10 cellular contexts compared by ENCODE assay signal in the genomic region with DNA sequence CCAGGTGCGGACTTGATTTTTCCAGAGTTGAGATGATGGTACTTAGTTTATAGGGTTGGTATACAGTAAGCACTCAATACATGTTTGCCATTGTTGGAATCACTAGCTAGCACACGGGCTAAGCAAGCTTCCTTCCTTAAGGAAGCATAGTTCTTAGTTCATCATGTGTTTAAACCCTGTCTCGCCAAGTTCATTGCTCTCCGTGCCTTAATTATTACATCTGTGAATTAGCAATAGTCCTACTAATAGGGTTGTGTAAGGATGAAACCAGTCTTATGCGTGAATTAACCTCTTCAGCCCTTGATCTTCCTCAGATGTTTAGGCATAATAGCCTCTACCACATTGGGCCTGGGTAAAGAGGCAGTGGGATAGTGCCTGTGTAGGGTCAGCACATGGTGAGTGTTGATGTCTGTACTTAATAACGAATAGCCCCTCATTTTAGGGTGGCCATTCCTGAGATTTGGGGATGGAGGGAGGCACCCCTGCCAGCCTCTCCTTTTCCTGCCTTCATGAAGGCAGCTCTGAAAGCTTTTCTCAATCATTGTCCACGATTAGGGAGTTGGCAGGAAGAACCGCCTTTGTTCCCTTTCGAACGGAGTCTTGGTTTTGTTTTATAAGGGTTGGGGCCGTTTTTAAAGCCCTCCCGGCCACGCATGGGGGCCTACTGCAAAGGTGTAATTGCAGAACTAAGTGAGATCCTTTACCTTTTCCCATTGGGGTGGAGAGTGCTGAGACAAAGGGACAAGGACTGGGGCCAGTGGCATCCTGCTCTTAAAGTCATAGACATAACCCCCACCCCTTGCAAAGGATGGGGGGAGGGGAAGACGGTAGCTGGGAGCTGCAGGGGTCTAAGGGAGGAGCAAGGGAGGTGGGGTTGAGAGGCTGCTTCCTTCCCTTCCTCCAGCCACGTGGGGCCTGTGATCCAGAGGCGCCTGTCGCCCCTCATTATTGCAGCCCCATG. TPM values are rescaled to one million over a fixed set of nuclear protein-coding genes. Genes with fewer than 3 reads are reported as not detected.
DNase-seq lines count a peak whose midpoint lies in the region; ATAC-seq and TF ChIP-seq lines count a peak whose summit lies in the region.
"Had no signal": no experiment of that assay in that cellular context is flagged by ENCODE, and none has a peak within 500 bp of the region (broad histone marks: within the 10 kb centered on the region; RNA-seq: fewer than 3 reads in every experiment).

No MANE protein-coding gene starts in this region.

- CTCF ChIA-PET in activated CD8-positive, alpha-beta memory T cell treated with anti-CD3 and anti-CD28 coated beads, Interleukin-2, amount 10 ng/mL, durations not matched to agents 7 days and 5 days (lab: Charles Lee): interaction anchor here (1.9 to 3.8 kb wide), 5 partner anchors 14 to 91 kb away, joined by 6 to 37 read pairs (median 11); a partner anchor contains a TSS

- no peak for TF ChIP-seq POLR2A in body of pancreas (IDR thresholded peaks at IDR 0.05)

- no peak overlapping the region for H3K23ac ChIP-seq in trophoblast cell (ENCODE audit: low read length)

- H3K9ac ChIP-seq in Loucy (ENCODE audit: low read depth, low read length, poor library complexity, severe bottlenecking): peak overlapping the region; percentile 95
- H3K9ac ChIP-seq in fibroblast of lung (ENCODE audit: insufficient read depth, low read length): no peak overlapping the region
- H3K9ac ChIP-seq in trophoblast cell (ENCODE audit: low read length): no peak overlapping the region

- H3K9me3 Mint-ChIP-seq in activated T-cell treated with anti-CD3 and anti-CD28 coated beads, Interleukin-2, amount 50 U/mL, for 4 hours: no peaks in the 10 kb centered on the region
- no peaks in the 10 kb centered on the region for H3K9me3 Mint-ChIP-seq in activated CD8-positive, alpha-beta memory T cell treated with anti-CD3 and anti-CD28 coated beads, Interleukin-2, amount 10 ng/mL, durations not matched to agents 7 days and 5 days (ENCODE audit: low read depth)

- H3K27ac ChIP-seq in fibroblast of lung (ENCODE audit: insufficient read depth, low read length): no peak overlapping the region
- H3K27ac ChIP-seq in trophoblast cell (ENCODE audit: low read depth, low read length): no peak overlapping the region
- H3K27ac ChIP-seq in body of pancreas: peak overlapping the region in 2 of 4 donors; percentile 45 to 66
- H3K27ac ChIP-seq: prostate gland had no signal

- whole genome bisulfite sequencing in trophoblast cell (ENCODE audit: extremely low coverage, insufficient coverage, insufficient read length): no CpG with 5 or more reads among the region's 17 CpGs
- WGBS in body of pancreas, 2 donors: 57 to 61% methylated on average over 16 to 17 of the region's 17 CpGs

- no peak overlapping the region for H4K91ac ChIP-seq in trophoblast cell (ENCODE audit: low read depth, low read length)

- no peak for TF ChIP-seq CTCF in Loucy (conservative IDR thresholded peaks at IDR 0.05; ENCODE audit: low read length)
- no peak for TF ChIP-seq CTCF in fibroblast of lung (conservative IDR thresholded peaks at IDR 0.05 in 1 of 2, IDR thresholded peaks at IDR 0.05 in 1 of 2; ENCODE audit: low read depth in 1 of 2, low read length in 2 of 2)
- no peak for TF ChIP-seq CTCF in body of pancreas (IDR thresholded peaks at IDR 0.05)

- H4K12ac ChIP-seq in trophoblast cell (ENCODE audit: low read depth, low read length): no peak overlapping the region

- H3K36me3 ChIP-seq in Loucy (ENCODE audit: insufficient read depth, low read length): peaks cover 7% of the 10 kb centered on the region; the same call in 1 of the 2 replicates
- no peaks in the 10 kb centered on the region for H3K36me3 ChIP-seq in fibroblast of lung (ENCODE audit: control insufficient read depth, insufficient read depth, low read length)
- H3K36me3 ChIP-seq in trophoblast cell (ENCODE audit: control insufficient read depth in 1 of 2, insufficient read depth in 2 of 2, low read length in 2 of 2): peaks cover 2 to 3% of the 10 kb centered on the region in 2 experiments
- H3K36me3 ChIP-seq in body of pancreas (replicated peaks in 1 of 2; ENCODE audit: insufficient read depth in 1 of 2, low read depth in 2 of 2): no peaks in the 10 kb centered on the region
- H3K36me3 ChIP-seq: prostate gland had no signal

- peak overlapping the region; percentile 11 for H4K8ac ChIP-seq in trophoblast cell (ENCODE audit: low read depth, low read length)

- no peak overlapping the region for H2AK5ac ChIP-seq in trophoblast cell (ENCODE audit: low read length)

- peak overlapping the region; percentile 26 for H3K18ac ChIP-seq in trophoblast cell (ENCODE audit: low read length)

- H2BK5ac ChIP-seq in trophoblast cell (ENCODE audit: low read depth, low read length, poor library complexity): no peak overlapping the region

- ATAC-seq in activated T-cell treated with anti-CD3 and anti-CD28 coated beads, Interleukin-2, amount 50 U/mL, for 4 hours: no peak
- ATAC-seq in GM19035 (IDR thresholded peaks at IDR 0.05; ENCODE audit: unreplicated experiment) (no peak), body of pancreas (no peak)
- ATAC-seq in activated CD8-positive, alpha-beta memory T cell treated with anti-CD3 and anti-CD28 coated beads, Interleukin-2, amount 10 ng/mL, durations not matched to agents 7 days and 5 days: no peak

- peaks cover 12% of the 10 kb centered on the region for H3K4me1 Mint-ChIP-seq in activated T-cell treated with anti-CD3 and anti-CD28 coated beads, Interleukin-2, amount 50 U/mL, for 4 hours (ENCODE audit: low read depth)
- peaks cover 14% of the 10 kb centered on the region for H3K4me1 Mint-ChIP-seq in activated CD8-positive, alpha-beta memory T cell treated with anti-CD3 and anti-CD28 coated beads, Interleukin-2, amount 10 ng/mL, durations not matched to agents 7 days and 5 days

- peaks cover 4% of the 10 kb centered on the region; the same call in 1 of the 2 replicates for H3F3A ChIP-seq in Loucy (ENCODE audit: low read depth)

- intact Hi-C loops in body of pancreas (cut with DNase I): no loop called here

- peaks cover 43% of the 10 kb centered on the region for H4K20me1 ChIP-seq in Loucy (ENCODE audit: insufficient read depth, low read length, poor library complexity, severe bottlenecking)
- no peaks in the 10 kb centered on the region for H4K20me1 ChIP-seq in fibroblast of lung (ENCODE audit: control insufficient read depth, extremely low read depth, insufficient read depth, low read length)

- H2BK120ac ChIP-seq in trophoblast cell (ENCODE audit: insufficient read depth, low read length, poor library complexity): no peak overlapping the region

- peak overlapping the region; percentile 22 for H3K14ac ChIP-seq in trophoblast cell (ENCODE audit: low read length)

- H3K4ac ChIP-seq in trophoblast cell (ENCODE audit: low read depth, low read length): peak overlapping the region; percentile 64

- H3K9me2 ChIP-seq in Loucy (replicated peaks; ENCODE audit: low read depth, low read length): no peaks in the 10 kb centered on the region

- no peaks in the 10 kb centered on the region for H3K36me3 Mint-ChIP-seq in activated T-cell treated with anti-CD3 and anti-CD28 coated beads, Interleukin-2, amount 50 U/mL, for 4 hours (ENCODE audit: insufficient read depth)
- no peaks in the 10 kb centered on the region for H3K36me3 Mint-ChIP-seq in activated CD8-positive, alpha-beta memory T cell treated with anti-CD3 and anti-CD28 coated beads, Interleukin-2, amount 10 ng/mL, durations not matched to agents 7 days and 5 days

- no peak overlapping the region for H3K27ac Mint-ChIP-seq in activated CD8-positive, alpha-beta memory T cell treated with anti-CD3 and anti-CD28 coated beads, Interleukin-2, amount 10 ng/mL, durations not matched to agents 7 days and 5 days

- peaks cover 69% of the 10 kb centered on the region for H3K79me2 ChIP-seq in Loucy (ENCODE audit: insufficient read depth, low read length)
- H3K79me2 ChIP-seq in fibroblast of lung (ENCODE audit: control insufficient read depth, insufficient read depth, low read length): peaks cover 3% of the 10 kb centered on the region
- H3K79me2 ChIP-seq in trophoblast cell (ENCODE audit: control insufficient read depth, insufficient read depth, low read length, poor library complexity): peaks cover 38% of the 10 kb centered on the region

- H3K4me3 ChIP-seq in Loucy (ENCODE audit: low read length, poor library complexity, severe bottlenecking): peak overlapping the region; percentile 84
- H3K4me3 ChIP-seq in fibroblast of lung (replicated peaks in 1 of 4; ENCODE audit: control extremely low read depth in 1 of 4, insufficient read depth in 1 of 4, low read depth in 3 of 4, low read length in 4 of 4): peak overlapping the region in 1 of 4 experiments; percentile 88
- peak overlapping the region; percentile 82 for H3K4me3 ChIP-seq in trophoblast cell (ENCODE audit: low read depth, low read length)
- H3K4me3 ChIP-seq in body of pancreas: no peak overlapping the region

- no peak overlapping the region for H2BK12ac ChIP-seq in trophoblast cell (ENCODE audit: low read length)

- H3K79me1 ChIP-seq in trophoblast cell (ENCODE audit: low read length): peaks cover 20% of the 10 kb centered on the region

- no peak overlapping the region for H2AFZ ChIP-seq in Loucy (ENCODE audit: low read length)
- H2AFZ ChIP-seq in fibroblast of lung (ENCODE audit: low read length): no peak overlapping the region
- H2AFZ ChIP-seq in trophoblast cell (ENCODE audit: insufficient read depth, low read length, poor library complexity): no peak overlapping the region

- H3K4me1 ChIP-seq in Loucy (ENCODE audit: insufficient read depth, low read length, poor library complexity, severe bottlenecking): peaks cover 41% of the 10 kb centered on the region
- H3K4me1 ChIP-seq in fibroblast of lung (ENCODE audit: control insufficient read depth, extremely low read depth, insufficient read depth, low read length): peaks cover 4% of the 10 kb centered on the region
- peaks cover 9 to 21% of the 10 kb centered on the region in 2 experiments for H3K4me1 ChIP-seq in trophoblast cell (ENCODE audit: control insufficient read depth in 1 of 2, insufficient read depth in 2 of 2, low read length in 2 of 2)
- H3K4me1 ChIP-seq in body of pancreas: peaks cover 45% of the 10 kb centered on the region

- H3K27me3 ChIP-seq in Loucy (ENCODE audit: insufficient read depth, low read length, poor library complexity, severe bottlenecking): no peaks in the 10 kb centered on the region
- H3K27me3 ChIP-seq in fibroblast of lung (ENCODE audit: control insufficient read depth, insufficient read depth, low read length): no peaks in the 10 kb centered on the region
- no peaks in the 10 kb centered on the region for H3K27me3 ChIP-seq in trophoblast cell (ENCODE audit: insufficient read depth, low read length)
- no peaks in the 10 kb centered on the region for H3K27me3 ChIP-seq in body of pancreas

- no peak for DNase-seq in activated T-cell treated with anti-CD3 and anti-CD28 coated beads, Interleukin-2, amount 50 U/mL, for 4 hours
- DNase-seq in activated T-cell treated with anti-CD3 and anti-CD28 coated beads, Interleukin-2, amount 50 U/mL, for 1 hour: no peak
- DNase-seq in fibroblast of lung (ENCODE audit: low read depth in 2 of 2) (no peak), trophoblast cell (no peak), body of pancreas (no peak)
- DNase-seq in activated CD8-positive, alpha-beta memory T cell treated with anti-CD3 and anti-CD28 coated beads, Interleukin-2, amount 10 ng/mL, durations not matched to agents 7 days and 5 days: no peak
- DNase-seq: MV-4-11 had no signal

- H3K4me3 Mint-ChIP-seq in activated T-cell treated with anti-CD3 and anti-CD28 coated beads, Interleukin-2, amount 50 U/mL, for 4 hours: peak overlapping the region; percentile 63
- no peak overlapping the region for H3K4me3 Mint-ChIP-seq in activated CD8-positive, alpha-beta memory T cell treated with anti-CD3 and anti-CD28 coated beads, Interleukin-2, amount 10 ng/mL, durations not matched to agents 7 days and 5 days

- no peaks in the 10 kb centered on the region for H3K9me3 ChIP-seq in Loucy (ENCODE audit: insufficient read depth, low read depth, low read length)
- H3K9me3 ChIP-seq in fibroblast of lung (ENCODE audit: control insufficient read depth, insufficient read depth, low read depth, low read length): no peaks in the 10 kb centered on the region
- no peaks in the 10 kb centered on the region for H3K9me3 ChIP-seq in trophoblast cell (ENCODE audit: insufficient read depth, low read depth, low read length)
- no peaks in the 10 kb centered on the region for H3K9me3 ChIP-seq in body of pancreas
- H3K9me3 ChIP-seq: prostate gland had no signal

- H3K27me3 Mint-ChIP-seq in activated T-cell treated with anti-CD3 and anti-CD28 coated beads, Interleukin-2, amount 50 U/mL, for 4 hours (ENCODE audit: low read depth): no peaks in the 10 kb centered on the region
- peaks cover 9% of the 10 kb centered on the region for H3K27me3 Mint-ChIP-seq in activated CD8-positive, alpha-beta memory T cell treated with anti-CD3 and anti-CD28 coated beads, Interleukin-2, amount 10 ng/mL, durations not matched to agents 7 days and 5 days

- H3K4me2 ChIP-seq in Loucy (ENCODE audit: low read depth, low read length, poor library complexity, severe bottlenecking): peak overlapping the region; percentile 85
- H3K4me2 ChIP-seq in fibroblast of lung (ENCODE audit: extremely low read depth, insufficient read depth, low read length): peak overlapping the region; percentile 94
- peak overlapping the region; percentile 95 for H3K4me2 ChIP-seq in trophoblast cell (ENCODE audit: low read length)

RNA-seq across cellular contexts. Expression of a gene that starts 2.1 kb away (rescaled TPM):
- total RNA-seq in activated T-cell treated with anti-CD3 and anti-CD28 coated beads, Interleukin-2, amount 50 U/mL, for 4 hours: 1 to 10 TPM in 1 of 3 donors, under 1 TPM in 2; 0.63 to 1.0 (median 0.63) TPM
- total RNA-seq in fibroblast of lung: 1.5 and 3.1 TPM in 2 replicates
- polyA plus RNA-seq in fibroblast of lung: 1.1 and 1.6 TPM in 2 replicates
- 1.4 and 1.7 TPM in 2 replicates for polyA plus RNA-seq in fibroblast of lung (2012)
- polyA minus RNA-seq in fibroblast of lung (ENCODE audit: low replicate concordance): 1.1 and 1.2 TPM in 2 replicates
- 35.7 and 37.2 TPM in 2 replicates for polyA plus RNA-seq in trophoblast cell (2013)
- 1 to 10 TPM; 3.3 to 4.7 TPM for total RNA-seq in activated CD8-positive, alpha-beta memory T cell treated with anti-CD3 and anti-CD28 coated beads, Interleukin-2, amount 10 ng/mL, durations not matched to agents 7 days and 5 days
- 1 to 10 TPM; 6.3 to 6.5 TPM for total RNA-seq in body of pancreas

RNA-seq across cellular contexts. Expression of a gene that starts 21.0 kb away (rescaled TPM):
- total RNA-seq in activated T-cell treated with anti-CD3 and anti-CD28 coated beads, Interleukin-2, amount 50 U/mL, for 4 hours: 10 to 100 TPM; 23.3 to 27.5 (median 25.7) TPM
- total RNA-seq in fibroblast of lung: 26.7 and 39.6 TPM in 2 replicates
- polyA plus RNA-seq in fibroblast of lung: 68.5 and 70.0 TPM in 2 replicates
- 71.4 and 74.3 TPM in 2 replicates for polyA plus RNA-seq in fibroblast of lung (2012)
- 18.9 and 42.9 TPM in 2 replicates for polyA minus RNA-seq in fibroblast of lung (ENCODE audit: low replicate concordance)
- 53.0 and 54.0 TPM in 2 replicates for polyA plus RNA-seq in trophoblast cell (2013)
- total RNA-seq in activated CD8-positive, alpha-beta memory T cell treated with anti-CD3 and anti-CD28 coated beads, Interleukin-2, amount 10 ng/mL, durations not matched to agents 7 days and 5 days: 10 to 100 TPM; 54.2 to 59.5 TPM
- total RNA-seq in body of pancreas: 10 to 100 TPM in 1 of 2 donors, 1 to 10 TPM in 1; 6.6 to 18.7 TPM

RNA-seq across cellular contexts. Expression of a gene that starts 55.5 kb away (rescaled TPM):
- total RNA-seq in activated T-cell treated with anti-CD3 and anti-CD28 coated beads, Interleukin-2, amount 50 U/mL, for 4 hours: 100 to 1,000 TPM; 162 to 177 (median 169) TPM
- total RNA-seq in fibroblast of lung (57.8 and 67.9 TPM in 2 replicates), body of pancreas (10 to 100 TPM; 32.4 to 37.6 TPM)
- polyA plus RNA-seq in fibroblast of lung: 130 and 148 TPM in 2 replicates
- polyA plus RNA-seq in fibroblast of lung (2012): 104 and 121 TPM in 2 replicates
- polyA minus RNA-seq in fibroblast of lung (ENCODE audit: low replicate concordance): 25.3 and 28.1 TPM in 2 replicates
- 107 and 109 TPM in 2 replicates for polyA plus RNA-seq in trophoblast cell (2013)
- total RNA-seq in activated CD8-positive, alpha-beta memory T cell treated with anti-CD3 and anti-CD28 coated beads, Interleukin-2, amount 10 ng/mL, durations not matched to agents 7 days and 5 days: 100 to 1,000 TPM; 114 to 149 TPM

Comparison
In these comparisons a context has a peak if more than half of its experiments do, and no peak if none do; other contexts are left out.
1. H3K4me3 ChIP-seq: peak in Loucy (single experiment) and trophoblast cell (single experiment); none in body of pancreas (0 of 2).
2. Peak in every context shown above with its lines, with median percentiles within 50 percentile points of each other: H3K4me2 ChIP-seq.